ENCODE assay signal across 1 cellular context in genomic region chr1:15323351-15323988, GRCh38.
TF ChIP-seq lines count a peak whose summit lies in the region.

No MANE protein-coding gene starts in this region.

TF ChIP-seq in HepG2, 621 proteins besides CTCF, POLR2A, EP300 and RAD21 (continued from another document):
- TF ChIP-seq, protein P1, sequence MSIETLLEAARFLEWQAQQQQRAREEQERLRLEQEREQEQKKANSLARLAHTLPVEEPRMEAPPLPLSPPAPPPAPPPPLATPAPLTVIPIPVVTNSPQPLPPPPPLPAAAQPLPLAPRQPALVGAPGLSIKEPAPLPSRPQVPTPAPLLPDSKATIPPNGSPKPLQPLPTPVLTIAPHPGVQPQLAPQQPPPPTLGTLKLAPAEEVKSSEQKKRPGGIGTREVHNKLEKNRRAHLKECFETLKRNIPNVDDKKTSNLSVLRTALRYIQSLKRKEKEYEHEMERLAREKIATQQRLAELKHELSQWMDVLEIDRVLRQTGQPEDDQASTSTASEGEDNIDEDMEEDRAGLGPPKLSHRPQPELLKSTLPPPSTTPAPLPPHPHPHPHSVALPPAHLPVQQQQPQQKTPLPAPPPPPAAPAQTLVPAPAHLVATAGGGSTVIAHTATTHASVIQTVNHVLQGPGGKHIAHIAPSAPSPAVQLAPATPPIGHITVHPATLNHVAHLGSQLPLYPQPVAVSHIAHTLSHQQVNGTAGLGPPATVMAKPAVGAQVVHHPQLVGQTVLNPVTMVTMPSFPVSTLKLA (IDR thresholded peaks at IDR 0.05): no peak
- TF ChIP-seq SALL1 (CRISPR knock-in tag; IDR thresholded peaks at IDR 0.05): 0 out of 2 replicates have a peak, but pooled peaks have one; percentile 41
- peak; percentile 88 for TF ChIP-seq STAG1 (CRISPR knock-in tag; IDR thresholded peaks at IDR 0.05)
